ENCODE assay signal across 1 cellular context in the genomic region with DNA sequence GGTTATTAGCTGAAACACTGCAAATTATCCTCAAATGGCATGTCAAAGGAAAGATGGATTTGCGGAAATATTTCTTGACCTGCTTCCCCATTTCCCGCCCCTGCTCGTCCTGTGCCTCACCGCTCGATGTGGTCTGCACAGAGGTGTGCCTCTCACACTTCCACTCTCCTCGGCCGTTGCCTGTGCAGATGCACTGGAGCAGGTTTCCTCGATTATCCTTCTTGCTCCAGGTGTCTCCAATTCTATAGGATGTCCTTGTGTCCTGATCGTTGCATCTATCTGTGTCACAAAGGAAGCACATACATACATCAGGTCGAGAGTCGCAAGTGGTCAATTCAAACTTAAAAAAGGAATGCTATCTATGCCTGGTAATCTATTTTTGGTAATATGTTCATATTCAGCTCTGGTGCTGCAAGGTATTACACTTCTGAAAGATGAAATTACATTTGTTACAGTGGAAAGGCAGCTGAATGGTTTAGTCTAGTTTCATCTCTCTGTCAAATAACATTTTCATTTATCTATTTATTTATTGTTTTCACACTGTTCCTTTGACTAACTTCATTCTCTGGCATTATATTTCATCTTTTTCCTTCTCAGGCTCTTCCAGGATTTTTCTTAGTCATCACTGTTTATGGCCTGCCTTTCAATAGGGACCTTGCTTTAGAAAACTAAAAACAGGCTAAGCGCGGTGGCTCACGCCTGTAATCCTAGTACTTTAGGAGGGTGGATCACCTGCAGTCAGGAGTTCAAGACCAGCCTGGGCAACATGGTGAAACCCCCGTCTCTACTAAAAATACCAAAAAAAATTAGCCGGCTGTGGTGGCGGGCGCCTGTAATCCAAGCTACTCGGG.
TF ChIP-seq lines count a peak whose summit lies in the region.

No MANE protein-coding gene starts in this region.

TF ChIP-seq in SK-N-SH, 30 proteins besides CTCF, POLR2A, EP300 and RAD21 (continued from another document):
- no peak for TF ChIP-seq USF2 (IDR thresholded peaks at IDR 0.05; ENCODE audit: borderline replicate concordance, low read depth, low read length)
